9 cellular contexts compared by ENCODE assay signal in genomic region chr18:32296851-32297250, GRCh38.
"Had no signal": no experiment of that assay in that cellular context is flagged by ENCODE, and none has a peak within 500 bp of the region (broad histone marks: within the 10 kb centered on the region; RNA-seq: fewer than 3 reads in every experiment).

No MANE protein-coding gene starts in this region.

- H3K9ac ChIP-seq: KMS-11 had no signal

- H3K4me3 Mint-ChIP-seq: HFFc6 had no signal

- H3K36me3 ChIP-seq: HAP-1 had no signal

- ATAC-seq: HCT116 had no signal

- H3K4me1 ChIP-seq: HAP-1 had no signal

- DNase-seq: GOT3, H7, HFFc6, IMR-90, KBM-7 had no signal

- H3K9me3 ChIP-seq: HAP-1 had no signal

- H3K4me3 ChIP-seq: HAP-1 had no signal

- H3K9me3 Mint-ChIP-seq: HFFc6 had no signal

- H3K27ac Mint-ChIP-seq: HFFc6 had no signal

- H3K4me2 ChIP-seq: KMS-11 had no signal

- H3K27ac ChIP-seq: HL-60, KMS-11 had no signal
